Comparison of ENCODE assay signal across 8 cellular contexts in genomic region chr15:76904461-76905012, GRCh38. TPM values are rescaled to one million over a fixed set of nuclear protein-coding genes. Genes with fewer than 3 reads are reported as not detected.
DNase-seq lines count a peak whose midpoint lies in the region; ATAC-seq and TF ChIP-seq lines count a peak whose summit lies in the region.

No MANE protein-coding gene starts in this region.

- intact Hi-C loops in vagina (cut with DNase I): loop anchor here (2.0 kb wide), 1 partner anchor 56 kb away; no protein-coding TSS in a partner anchor

- DNase-seq in COLO668 (lab: John Stamatoyannopoulos, UW; ENCODE audit: unreplicated experiment) (peak; percentile 51), MG63 (peak; percentile 29), activated T-cell treated with anti-CD3 and anti-CD28 coated beads for 4 hours (peak; percentile 3), fibroblast of pulmonary artery (ENCODE audit: low read depth) (no peak), vagina (ENCODE audit: extremely low spot score in 2 of 2) (no peak)
- DNase-seq in natural killer cell treated with Interleukin-12 subunit alpha and Interleukin-12 subunit beta and Interleukin-15 and Interleukin-18, amount 100 ng/mL, for 72 hours (ENCODE audit: low spot score): no peak

- TF ChIP-seq CTCF in fibroblast of pulmonary artery (IDR thresholded peaks at IDR 0.05; ENCODE audit: low read length, missing control alignments): no peak
- TF ChIP-seq CTCF in vagina (IDR thresholded peaks at IDR 0.05): no peak

- peak overlapping the region; percentile 82 to 94 for H3K27ac Mint-ChIP-seq in natural killer cell treated with Interleukin-12 subunit alpha and Interleukin-12 subunit beta and Interleukin-15 and Interleukin-18, amount 100 ng/mL, for 72 hours

- H3K27me3 Mint-ChIP-seq in natural killer cell treated with Interleukin-12 subunit alpha and Interleukin-12 subunit beta and Interleukin-15 and Interleukin-18, amount 100 ng/mL, for 72 hours: peaks cover 0 to 2% of the 10 kb centered on the region in 2 donors

- peak overlapping the region; percentile 86 for H3K4me3 ChIP-seq in MG63
- peak overlapping the region; percentile 85 for H3K4me3 ChIP-seq in fibroblast of pulmonary artery (replicated peaks; ENCODE audit: low read depth, low read length)
- peak overlapping the region; percentile 86 to 100 for H3K4me3 ChIP-seq in vagina

- H3K9me3 Mint-ChIP-seq in natural killer cell treated with Interleukin-12 subunit alpha and Interleukin-12 subunit beta and Interleukin-15 and Interleukin-18, amount 100 ng/mL, for 72 hours: no peaks in the 10 kb centered on the region

- H3K4me3 Mint-ChIP-seq in natural killer cell treated with Interleukin-12 subunit alpha and Interleukin-12 subunit beta and Interleukin-15 and Interleukin-18, amount 100 ng/mL, for 72 hours: peak overlapping the region; percentile 88

- H3K4me1 ChIP-seq in vagina: peaks cover 32% of the 10 kb centered on the region

- TF ChIP-seq POLR2A in vagina (IDR thresholded peaks at IDR 0.05): no peak

- H3K27me3 ChIP-seq in MG63 (no peaks in the 10 kb centered on the region), vagina (no peaks in the 10 kb centered on the region)

- H3K36me3 Mint-ChIP-seq in natural killer cell treated with Interleukin-12 subunit alpha and Interleukin-12 subunit beta and Interleukin-15 and Interleukin-18, amount 100 ng/mL, for 72 hours: no peaks in the 10 kb centered on the region

- H3K4me1 Mint-ChIP-seq in natural killer cell treated with Interleukin-12 subunit alpha and Interleukin-12 subunit beta and Interleukin-15 and Interleukin-18, amount 100 ng/mL, for 72 hours (ENCODE audit: low read depth in 2 of 2): peaks cover 20 to 25% of the 10 kb centered on the region in 2 donors

- no peaks in the 10 kb centered on the region for H3K9me3 ChIP-seq in MG63
- H3K9me3 ChIP-seq in vagina: no peaks in the 10 kb centered on the region

- no peaks in the 10 kb centered on the region for H3K36me3 ChIP-seq in MG63
- no peaks in the 10 kb centered on the region for H3K36me3 ChIP-seq in vagina

- ATAC-seq in GM21515 (IDR thresholded peaks at IDR 0.05; ENCODE audit: unreplicated experiment): peak; percentile 5
- peak in 1 of 2 donors; percentile 5 for ATAC-seq in natural killer cell treated with Interleukin-12 subunit alpha and Interleukin-12 subunit beta and Interleukin-15 and Interleukin-18, amount 100 ng/mL, for 72 hours
- no peak for ATAC-seq in GM19351 (IDR thresholded peaks at IDR 0.05; ENCODE audit: unreplicated experiment)

- peak overlapping the region; percentile 99 for H3K27ac ChIP-seq in vagina

RNA-seq across cellular contexts. Expression of gene SCAPER, which starts 0.6 kb away (rescaled TPM):
- 16.0 and 17.0 TPM in 2 replicates for total RNA-seq in MG63 (2014; rRNA removed; shearing (Covaris generic); ENCODE audit: low replicate concordance)
- total RNA-seq in natural killer cell treated with Interleukin-12 subunit alpha and Interleukin-12 subunit beta and Interleukin-15 and Interleukin-18, amount 100 ng/mL, for 72 hours: 10 to 100 TPM; 52.9 to 72.8 TPM
- total RNA-seq in vagina: 51.3 TPM

RNA-seq across cellular contexts. Expression of gene RCN2, which starts 27.0 kb away (rescaled TPM):
- total RNA-seq in MG63 (2014; rRNA removed; shearing (Covaris generic); ENCODE audit: low replicate concordance): 141 and 212 TPM in 2 replicates
- 10 to 100 TPM; 25.5 to 32.2 TPM for total RNA-seq in natural killer cell treated with Interleukin-12 subunit alpha and Interleukin-12 subunit beta and Interleukin-15 and Interleukin-18, amount 100 ng/mL, for 72 hours
- 39.5 TPM for total RNA-seq in vagina

Comparison
In these comparisons a context has a peak if more than half of its experiments do, and no peak if none do; other contexts are left out.
1. DNase-seq: peak in COLO668 (single experiment), MG63 (single experiment) and activated T-cell treated with anti-CD3 and anti-CD28 coated beads for 4 hours (single experiment); none in fibroblast of pulmonary artery (single experiment), natural killer cell treated with Interleukin-12 subunit alpha and Interleukin-12 subunit beta and Interleukin-15 and Interleukin-18, amount 100 ng/mL, for 72 hours (single experiment) and vagina (0 of 2).
2. Peak in every context shown above with its lines, with median percentiles within 50 percentile points of each other: H3K4me3 ChIP-seq.